ENCODE assay signal across 9 cellular contexts in the genomic region with DNA sequence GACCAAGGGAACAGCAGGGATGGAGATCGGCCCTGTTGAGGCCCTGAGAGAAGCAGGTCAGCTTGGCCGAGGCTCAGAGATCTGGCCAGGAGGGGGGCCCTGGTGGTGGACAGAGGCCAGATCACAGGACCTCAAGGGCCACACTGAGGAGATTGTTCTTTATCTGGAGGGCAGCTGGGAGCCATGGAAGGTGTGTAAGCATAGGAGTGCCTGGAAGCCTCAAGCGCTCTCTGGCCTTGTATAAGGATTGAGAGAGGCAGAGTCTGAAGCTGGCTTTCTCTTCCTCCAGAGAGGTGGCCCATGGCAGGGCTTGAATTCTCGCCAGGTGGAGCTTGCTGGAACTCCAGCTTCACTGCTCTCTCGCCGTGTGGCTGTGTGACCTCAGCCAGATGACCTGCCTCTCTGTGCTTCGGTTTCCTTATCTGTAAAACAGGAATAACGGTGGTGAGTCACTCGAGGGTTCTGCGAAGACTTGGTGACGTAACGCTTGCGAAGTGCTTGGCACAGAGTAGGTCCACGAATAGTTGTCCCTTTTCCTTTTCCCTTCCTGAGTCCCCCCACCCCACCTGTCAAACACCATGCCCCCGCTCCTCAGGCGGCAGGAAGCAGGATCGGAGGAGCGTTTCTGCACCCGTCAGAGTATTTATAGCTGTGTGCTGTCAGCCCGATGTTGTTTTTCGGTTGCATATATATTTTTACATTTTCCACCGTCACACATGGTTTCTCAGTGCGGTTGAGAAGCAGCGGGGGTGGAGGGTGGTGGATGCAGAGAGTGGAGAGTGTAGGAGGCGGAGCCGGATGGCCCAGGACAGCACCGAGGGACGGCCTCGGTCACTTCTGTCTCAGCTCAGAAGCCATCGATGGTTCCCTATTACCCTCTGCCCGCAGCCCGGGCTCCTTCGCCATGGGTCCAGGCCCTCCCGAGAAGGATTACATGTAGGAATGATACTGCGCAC. TPM values are rescaled to one million over a fixed set of nuclear protein-coding genes. Genes with fewer than 3 reads are reported as not detected.
DNase-seq lines count a peak whose midpoint lies in the region; ATAC-seq and TF ChIP-seq lines count a peak whose summit lies in the region.
"Had no signal": no experiment of that assay in that cellular context is flagged by ENCODE, and none has a peak within 500 bp of the region (broad histone marks: within the 10 kb centered on the region; RNA-seq: fewer than 3 reads in every experiment).

No MANE protein-coding gene starts in this region.

- H3K9ac ChIP-seq in endodermal cell (ENCODE audit: extremely low read depth, low read length, poor library complexity, severe bottlenecking) = no peak overlapping the region

- H3K27ac Mint-ChIP-seq in activated CD4-positive, alpha-beta T cell treated with anti-CD3 and anti-CD28 coated beads, Interleukin-2, amount 10 ng/mL, durations not matched to agents 7 days and 5 days = peak overlapping the region; percentile 90
- no peak overlapping the region for H3K27ac Mint-ChIP-seq in endodermal cell

- no peaks in the 10 kb centered on the region for H3K9me3 ChIP-seq in endodermal cell (ENCODE audit: control insufficient read depth, low read length)

- no peak overlapping the region for H3K4me3 ChIP-seq in endodermal cell (ENCODE audit: low read length)

- no peaks in the 10 kb centered on the region for H3K4me1 ChIP-seq in endodermal cell (ENCODE audit: control insufficient read depth, insufficient read depth, low read length)

- H3K9me3 Mint-ChIP-seq in activated CD4-positive, alpha-beta T cell treated with anti-CD3 and anti-CD28 coated beads, Interleukin-2, amount 10 ng/mL, durations not matched to agents 7 days and 5 days = no peaks in the 10 kb centered on the region
- H3K9me3 Mint-ChIP-seq in endodermal cell = no peaks in the 10 kb centered on the region

- no peak overlapping the region for H3K27ac ChIP-seq in endodermal cell (ENCODE audit: low read depth, low read length)
- H3K27ac ChIP-seq: 22Rv1 had no signal

- no peaks in the 10 kb centered on the region for H3K36me3 ChIP-seq in endodermal cell (ENCODE audit: control insufficient read depth, insufficient read depth, low read length)

- H3K4me1 Mint-ChIP-seq in activated CD4-positive, alpha-beta T cell treated with anti-CD3 and anti-CD28 coated beads, Interleukin-2, amount 10 ng/mL, durations not matched to agents 7 days and 5 days = peaks cover 32% of the 10 kb centered on the region
- H3K4me1 Mint-ChIP-seq in endodermal cell = peaks cover 12% of the 10 kb centered on the region

- CTCF ChIA-PET in activated CD4-positive, alpha-beta T cell treated with anti-CD3 and anti-CD28 coated beads, Interleukin-2, amount 10 ng/mL, durations not matched to agents 7 days and 5 days (lab: Charles Lee) = interaction anchor here (0.6 to 5.9 kb wide), 9 partner anchors 8 to 605 kb away, joined by 3 to 38 read pairs (median 5); no protein-coding TSS in a partner anchor

- H3K4me3 Mint-ChIP-seq in activated CD4-positive, alpha-beta T cell treated with anti-CD3 and anti-CD28 coated beads, Interleukin-2, amount 10 ng/mL, durations not matched to agents 7 days and 5 days = peak overlapping the region; percentile 63
- no peak overlapping the region for H3K4me3 Mint-ChIP-seq in endodermal cell

- H3K27me3 Mint-ChIP-seq in activated CD4-positive, alpha-beta T cell treated with anti-CD3 and anti-CD28 coated beads, Interleukin-2, amount 10 ng/mL, durations not matched to agents 7 days and 5 days = no peaks in the 10 kb centered on the region
- H3K27me3 Mint-ChIP-seq in endodermal cell (ENCODE audit: insufficient read depth) = no peaks in the 10 kb centered on the region

- no peaks in the 10 kb centered on the region for H3K36me3 Mint-ChIP-seq in activated CD4-positive, alpha-beta T cell treated with anti-CD3 and anti-CD28 coated beads, Interleukin-2, amount 10 ng/mL, durations not matched to agents 7 days and 5 days (ENCODE audit: low read depth)
- H3K36me3 Mint-ChIP-seq in endodermal cell (ENCODE audit: low read depth) = no peaks in the 10 kb centered on the region

- TF ChIP-seq CTCF in endodermal cell (conservative IDR thresholded peaks at IDR 0.05) = no peak

- POLR2A ChIA-PET in activated CD4-positive, alpha-beta T cell treated with anti-CD3 and anti-CD28 coated beads, Interleukin-2, amount 10 ng/mL, durations not matched to agents 7 days and 5 days (lab: Charles Lee) = no interaction called here

- WGBS in endodermal cell (ENCODE audit: insufficient coverage in 1 of 2, insufficient read length in 1 of 2), 2 experiments = 89 to 94% methylated on average over 21 to 35 of the region's 35 CpGs

- DNase-seq in DMS53 (lab: John Stamatoyannopoulos, UW) (peak; percentile 79), DMS53 treated with DMSO at 0.1 percent for 48 hours (lab: John Stamatoyannopoulos, UW; ENCODE audit: unreplicated experiment) (no peak), endodermal cell (peak; percentile 51), NCI-H748 treated with DMSO at 0.1 percent for 48 hours (lab: John Stamatoyannopoulos, UW) (no peak), glomerular visceral epithelial cell (ENCODE audit: extremely low spot score) (no peak)
- DNase-seq in activated CD4-positive, alpha-beta T cell treated with anti-CD3 and anti-CD28 coated beads, Interleukin-2, amount 10 ng/mL, durations not matched to agents 7 days and 5 days = peak; percentile 47
- DNase-seq in stimulated activated CD4-positive, alpha-beta T cell treated with anti-CD3 and anti-CD28 coated beads, Interleukin-2, amount 100 ng/mL, for 24 hours = peak; percentile 75 to 78

- H3K27me3 ChIP-seq in endodermal cell (ENCODE audit: control insufficient read depth, insufficient read depth, low read length, poor library complexity, severe bottlenecking) = no peaks in the 10 kb centered on the region

- peak; percentile 72 for ATAC-seq in HG03439 (IDR thresholded peaks at IDR 0.05; ENCODE audit: unreplicated experiment)

RNA-seq across cellular contexts. Expression of gene CRB2, which starts 17.0 kb away (rescaled TPM):
- total RNA-seq in activated CD4-positive, alpha-beta T cell treated with anti-CD3 and anti-CD28 coated beads, Interleukin-2, amount 10 ng/mL, durations not matched to agents 7 days and 5 days = not detected
- 1 to 10 TPM in 1 of 2 donors, under 1 TPM in 1; 0.75 to 2.0 TPM for total RNA-seq in endodermal cell
- 92.5 TPM for polyA plus RNA-seq in endodermal cell (2013, experiment 1 of 2)
- 79.0 TPM for polyA plus RNA-seq in endodermal cell (2013, experiment 2 of 2)

Comparison
In these comparisons a context has a peak if more than half of its experiments do, and no peak if none do; other contexts are left out.
1. DNase-seq: peak in DMS53 (single experiment), activated CD4-positive, alpha-beta T cell treated with anti-CD3 and anti-CD28 coated beads, Interleukin-2, amount 10 ng/mL, durations not matched to agents 7 days and 5 days (single experiment), endodermal cell (single experiment) and stimulated activated CD4-positive, alpha-beta T cell treated with anti-CD3 and anti-CD28 coated beads, Interleukin-2, amount 100 ng/mL, for 24 hours (2 of 2); none in DMS53 treated with DMSO at 0.1 percent for 48 hours (single experiment), NCI-H748 treated with DMSO at 0.1 percent for 48 hours (single experiment) and glomerular visceral epithelial cell (single experiment).